In genomic region chr2:163367825-163368582, GRCh38 we compare ENCODE assay signal across 33 cellular contexts.
"Had no signal": no experiment of that assay in that cellular context is flagged by ENCODE, and none has a peak within 500 bp of the region (broad histone marks: within the 10 kb centered on the region; RNA-seq: fewer than 3 reads in every experiment).

No MANE protein-coding gene starts in this region.

- H3K27me3 ChIP-seq: adrenal gland, body of pancreas, brain microvascular endothelial cell, breast epithelium had no signal

- H3K4me3 ChIP-seq: adrenal gland, body of pancreas, breast epithelium had no signal

- ATAC-seq: activated CD8-positive, alpha-beta T cell treated with anti-CD3 and anti-CD28 coated beads for 36 hours; activated naive CD4-positive, alpha-beta T cell treated with anti-CD3 and anti-CD28 coated beads, Interleukin-2, amount 50 U/mL, for 72 hours; activated T-cell treated with anti-CD3 and anti-CD28 coated beads, Interleukin-2, amount 50 U/mL, for 4 hours; activated T-cell treated with anti-CD3 and anti-CD28 coated beads, Interleukin-2, amount 50 U/mL, for 72 hours; activated T-helper 17 cell treated with anti-CD3 and anti-CD28 coated beads, Interleukin-2, amount 50 U/mL, for 72 hours; body of pancreas had no signal

- H3K9me3 ChIP-seq: adrenal gland, body of pancreas had no signal

- H3K27ac ChIP-seq: adrenal gland, body of pancreas, brain microvascular endothelial cell, breast epithelium had no signal

- H3K4me1 ChIP-seq: adrenal gland, body of pancreas, breast epithelium had no signal

- FAIRE-seq: astrocyte, colon, TTC549 had no signal

- DNase-seq: activated B cell treated with CpG ODN at 0.5 μM for 24 hours; activated CD4-positive, alpha-beta memory T cell treated with anti-CD3 and anti-CD28 coated beads for 36 hours; activated CD4-positive, alpha-beta T cell treated with anti-CD3 and anti-CD28 coated beads for 4 hours; activated CD4-positive, alpha-beta T cell treated with anti-CD3 and anti-CD28 coated beads, Interleukin-2, amount 10 ng/mL, durations not matched to agents 24 days and 14 days; activated CD4-positive, alpha-beta T cell treated with anti-CD3 and anti-CD28 coated beads, Interleukin-2, amount 50 U/mL, for 1 hour; activated CD4-positive, alpha-beta T cell treated with anti-CD3 and anti-CD28 coated beads, Interleukin-2, amount 50 U/mL, for 4 hours; activated CD4-positive, CD25-positive, alpha-beta regulatory T cell treated with anti-CD3 and anti-CD28 coated beads, Interleukin-2, amount 50 U/mL, for 72 hours; activated CD8-positive, alpha-beta memory T cell treated with anti-CD3 and anti-CD28 coated beads, Interleukin-2, amount 50 U/mL, for 4 hours; activated CD8-positive, alpha-beta T cell treated with anti-CD3 and anti-CD28 coated beads for 36 hours; activated effector memory CD4-positive, alpha-beta T cell treated with anti-CD3 and anti-CD28 coated beads, Interleukin-2, amount 50 U/mL, for 16 hours; activated gamma-delta T cell treated with Interleukin-2 at 50 U/mL for 16 hours; activated naive CD4-positive, alpha-beta T cell; activated naive CD4-positive, alpha-beta T cell treated with anti-CD3 and anti-CD28 coated beads for 36 hours; activated naive CD4-positive, alpha-beta T cell treated with anti-CD3 and anti-CD28 coated beads, Interleukin-2, amount 50 U/mL, for 16 hours; activated naive CD8-positive, alpha-beta T cell treated with anti-CD3 and anti-CD28 coated beads for 36 hours; activated T-cell treated with anti-CD3 and anti-CD28 coated beads for 4 hours; activated T-cell treated with anti-CD3 and anti-CD28 coated beads, Interleukin-2, amount 50 U/mL, for 1 hour; activated T-cell treated with anti-CD3 and anti-CD28 coated beads, Interleukin-2, amount 50 U/mL, for 4 hours; activated T-cell treated with anti-CD3 and anti-CD28 coated beads, Interleukin-2, amount 50 U/mL, for 72 hours; adrenal gland; amniotic stem cell; aorta; body of pancreas; brain microvascular endothelial cell; central memory CD4-positive, alpha-beta T cell; T-helper 2 cell; T-helper 9 cell had no signal
